10 cellular contexts compared by ENCODE assay signal in the genomic region with DNA sequence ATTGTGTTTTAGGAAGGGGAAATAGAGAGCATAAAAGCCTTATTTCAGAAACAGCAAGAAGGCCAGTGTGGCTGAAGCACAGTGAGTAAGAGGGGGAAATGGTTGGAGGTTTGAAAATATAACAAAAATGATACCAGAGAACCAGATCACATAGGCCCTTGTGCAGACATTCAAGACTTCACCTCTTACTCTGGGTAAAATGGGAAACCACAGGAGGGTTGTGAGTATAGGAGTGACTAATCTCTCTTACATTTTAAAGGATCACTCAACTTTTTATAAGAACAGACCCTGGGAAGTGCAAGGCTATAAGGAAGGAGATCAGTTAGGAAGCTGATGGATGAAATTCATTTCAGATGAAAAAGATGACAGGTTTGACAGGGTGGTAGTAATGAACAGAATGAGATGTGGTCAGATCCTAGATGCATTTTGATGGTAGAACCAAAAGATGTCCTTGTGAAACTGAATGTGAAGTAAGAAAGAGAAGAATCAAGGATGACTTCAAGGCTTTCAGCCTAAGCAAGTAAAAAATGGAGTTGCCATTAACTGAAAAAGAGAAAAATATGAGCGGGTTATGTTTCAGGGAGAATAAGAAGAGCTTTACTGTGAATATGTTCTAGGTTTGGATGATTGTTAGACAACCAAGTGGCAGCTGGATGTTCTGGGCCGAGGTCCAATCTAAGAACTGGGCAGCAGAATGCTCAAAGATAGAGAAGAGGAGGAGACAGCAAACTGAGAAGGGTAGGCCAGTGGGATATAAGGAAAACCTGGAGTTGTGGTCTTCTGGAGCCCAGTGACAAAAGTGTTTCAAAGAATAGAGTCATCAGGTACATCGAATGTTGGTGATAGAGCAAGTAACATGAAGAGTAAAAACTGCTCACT.
DNase-seq lines count a peak whose midpoint lies in the region; ATAC-seq and TF ChIP-seq lines count a peak whose summit lies in the region.
"Had no signal": no experiment of that assay in that cellular context is flagged by ENCODE, and none has a peak within 500 bp of the region (broad histone marks: within the 10 kb centered on the region; RNA-seq: fewer than 3 reads in every experiment).

No MANE protein-coding gene starts in this region.

- no peaks in the 10 kb centered on the region for H4K20me1 ChIP-seq in osteoblast (ENCODE audit: insufficient read depth, low read length)

- no peaks in the 10 kb centered on the region for H3K27me3 ChIP-seq in osteoblast (ENCODE audit: insufficient read depth, low read length)

- H3K36me3 Mint-ChIP-seq in HFFc6 (ENCODE audit: low read depth) = peaks cover 58% of the 10 kb centered on the region

- TF ChIP-seq CTCF in HFFc6 (IDR thresholded peaks at IDR 0.05) (no peak), osteoblast (IDR thresholded peaks at IDR 0.05; ENCODE audit: extremely low read depth, low read depth, low read length) (no peak)

- H3K79me2 ChIP-seq in osteoblast (ENCODE audit: insufficient read depth, low read length) = no peaks in the 10 kb centered on the region

- H3K9me3 Mint-ChIP-seq in HFFc6 = peaks cover 16% of the 10 kb centered on the region

- no peak overlapping the region; the same call in 1 of the 2 replicates for H3K27ac Mint-ChIP-seq in HFFc6

- no peak overlapping the region for H3K4me3 ChIP-seq in osteoblast (ENCODE audit: insufficient read depth, low read length)

- ATAC-seq in GM18498 (IDR thresholded peaks at IDR 0.05; ENCODE audit: unreplicated experiment) = peak; percentile 57

- H3K36me3 ChIP-seq in osteoblast (ENCODE audit: insufficient read depth, low read length) = peaks cover 18% of the 10 kb centered on the region

- H3K4me3 Mint-ChIP-seq in HFFc6 = no peak overlapping the region

- H3K4me1 Mint-ChIP-seq in HFFc6 (ENCODE audit: low read depth) = peaks cover 22% of the 10 kb centered on the region

- DNase-seq in HFFc6 (peak; percentile 30), osteoblast (ENCODE audit: insufficient read length, low spot score, missing footprints) (peak; percentile 50), NCI-H187 (lab: John Stamatoyannopoulos, UW) (no peak), activated gamma-delta T cell treated with Interleukin-2 at 50 U/mL for 16 hours (no peak)
- DNase-seq in activated CD4-positive, alpha-beta T cell treated with anti-CD3 and anti-CD28 coated beads, Interleukin-2, amount 50 U/mL, for 4 hours = no peak
- DNase-seq: DMS53, NCI-H1436 treated with DMSO at 0.1 percent for 48 hours, T1000 had no signal

- no peaks in the 10 kb centered on the region; the same call in 1 of the 2 replicates for H3K27me3 Mint-ChIP-seq in HFFc6 (ENCODE audit: insufficient read depth)

- no peaks in the 10 kb centered on the region for H3K9me3 ChIP-seq in osteoblast (ENCODE audit: low read depth, low read length)

- peaks cover 12% of the 10 kb centered on the region for H3K4me1 ChIP-seq in osteoblast (ENCODE audit: insufficient read depth, low read length)

- no peak overlapping the region for H2AFZ ChIP-seq in osteoblast (ENCODE audit: low read length)

- H3K27ac ChIP-seq in angular gyrus (ENCODE audit: low read depth, low read length) (peak overlapping the region; percentile 17), osteoblast (ENCODE audit: low read depth, low read length) (peak overlapping the region; percentile 35)

- H3K4me2 ChIP-seq in osteoblast (ENCODE audit: insufficient read depth, low read length) = peak overlapping the region; percentile 20

Comparison
In these comparisons a context has a peak if more than half of its experiments do, and no peak if none do; other contexts are left out.
1. DNase-seq: peak in HFFc6 (single experiment) and osteoblast (single experiment); none in NCI-H187 (0 of 2), activated gamma-delta T cell treated with Interleukin-2 at 50 U/mL for 16 hours (single experiment) and activated CD4-positive, alpha-beta T cell treated with anti-CD3 and anti-CD28 coated beads, Interleukin-2, amount 50 U/mL, for 4 hours (0 of 2).